In genomic region chr17:36176536-36176935, GRCh38 we compare ENCODE assay signal across 2 cellular contexts. TPM values are rescaled to one million over a fixed set of nuclear protein-coding genes. Genes with fewer than 3 reads are reported as not detected.
"Had no signal": no experiment of that assay in that cellular context is flagged by ENCODE, and none has a peak within 500 bp of the region (broad histone marks: within the 10 kb centered on the region; RNA-seq: fewer than 3 reads in every experiment).

Gene TBC1D3B, minus strand, starts transcription at chr17:36176636. Its CDS starts 1,586 bp downstream, at chr17:36175050.

RNA-seq across cellular contexts. Expression of gene TBC1D3B, which starts in this region (rescaled TPM):
- total RNA-seq: hepatocyte, kidney epithelial cell had no signal
